In the genomic region with DNA sequence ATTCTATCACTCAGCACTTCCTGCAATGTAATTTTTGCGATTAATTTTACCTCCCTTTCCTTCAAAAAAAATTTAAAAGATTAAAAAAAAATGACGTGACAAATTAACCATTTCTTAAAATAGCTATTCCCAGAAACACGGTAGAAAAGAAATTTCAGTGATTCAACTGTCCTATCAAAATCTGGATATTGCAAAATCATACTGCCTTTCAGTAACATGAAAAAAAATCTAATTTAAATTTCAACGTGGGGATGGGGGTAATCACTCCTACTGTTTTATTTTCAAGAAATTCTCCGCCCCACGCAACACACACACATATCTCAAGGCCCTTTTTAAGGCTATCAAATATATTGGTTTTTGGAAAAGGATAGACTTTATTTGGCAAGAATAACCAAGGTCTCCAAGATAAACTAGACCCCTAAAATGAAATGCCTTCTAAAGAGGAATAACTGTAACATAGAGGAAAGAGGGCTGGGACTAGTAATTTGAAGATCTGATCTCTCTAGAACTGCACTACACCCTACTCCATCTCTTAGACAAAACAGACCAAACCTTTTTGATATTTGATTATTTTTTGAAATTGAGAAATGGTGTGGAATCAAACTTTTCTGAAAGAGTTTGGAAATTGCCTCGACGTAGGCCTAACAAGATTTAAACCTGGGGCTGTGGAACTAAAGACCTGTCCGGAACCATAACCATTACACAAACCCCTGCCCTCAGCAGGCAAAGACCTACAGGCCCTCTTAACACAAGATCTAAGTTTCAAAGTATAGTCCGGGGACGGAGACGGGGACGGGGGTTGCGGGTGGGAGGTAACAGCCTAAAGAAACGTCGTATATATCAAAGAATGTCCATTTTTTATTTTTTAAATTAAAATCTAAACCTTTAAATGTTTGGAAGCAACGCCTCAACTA, we compare ENCODE assay signal across 8 cellular contexts. TPM values are rescaled to one million over a fixed set of nuclear protein-coding genes. Genes with fewer than 3 reads are reported as not detected.
DNase-seq lines count a peak whose midpoint lies in the region; ATAC-seq and TF ChIP-seq lines count a peak whose summit lies in the region.

No MANE protein-coding gene starts in this region.

- no peaks in the 10 kb centered on the region for H3K9me2 ChIP-seq in HCT116 (ENCODE audit: insufficient read depth)

- TSS peak; percentile 62 for BruUV-seq in HCT116 (replicated peaks; lab: Mats Ljungman, UMichigan)

- no peaks in the 10 kb centered on the region for H3K27me3 Mint-ChIP-seq in activated naive CD4-positive, alpha-beta T cell treated with anti-CD3 and anti-CD28 coated beads, Interleukin-2, amount 50 U/mL, for 24 hours

- H3K36me3 ChIP-seq in BE2C (peaks cover 5% of the 10 kb centered on the region), HCT116 (ENCODE audit: control insufficient read depth in 1 of 2, insufficient read depth in 2 of 2, low read length in 2 of 2) (no peaks in the 10 kb centered on the region), sigmoid colon (peaks cover 0 to 4% (median 0%) of the 10 kb centered on the region in 4 donors)

- H3K27ac ChIP-seq in HCT116 (ENCODE audit: low read depth, low read length) (peak overlapping the region; percentile 52; the same call in 1 of the 2 replicates), right cardiac atrium (ENCODE audit: low read length) (peak overlapping the region; percentile 93), sigmoid colon (peak overlapping the region; percentile 92 to 100 (median 96))

- no peaks in the 10 kb centered on the region for H3K9me3 Mint-ChIP-seq in activated naive CD4-positive, alpha-beta T cell treated with anti-CD3 and anti-CD28 coated beads, Interleukin-2, amount 50 U/mL, for 24 hours

- H3K79me2 ChIP-seq in HCT116 (ENCODE audit: insufficient read depth, low read length) = peaks cover 36% of the 10 kb centered on the region

- peaks cover 3% of the 10 kb centered on the region for H3K36me3 Mint-ChIP-seq in activated naive CD4-positive, alpha-beta T cell treated with anti-CD3 and anti-CD28 coated beads, Interleukin-2, amount 50 U/mL, for 24 hours

- peak overlapping the region; percentile 81 for H3K9ac ChIP-seq in HCT116 (ENCODE audit: low read length)

- RAD21 ChIA-PET in HCT116 (lab: Charles Lee; ENCODE audit: low non-redundant PET in 1 of 2, low total read pairs in 2 of 2, uncharacterized antibody in 2 of 2, unreplicated experiment in 2 of 2) = no interaction called here

- TF ChIP-seq POLR2A in HCT116 (IDR thresholded peaks at IDR 0.05; ENCODE audit: borderline replicate concordance, extremely low read depth, insufficient read depth, insufficient read length) (no peak), sigmoid colon (IDR thresholded peaks at IDR 0.05) (no peak)

- POLR2A ChIA-PET in HCT116 (lab: Charles Lee) = no interaction called here

- no peak for TF ChIP-seq CTCF in BE2C (IDR thresholded peaks at IDR 0.05; ENCODE audit: low read depth, low read length)
- TF ChIP-seq CTCF in HCT116 (IDR thresholded peaks at IDR 0.05 in 2 of 3, conservative IDR thresholded peaks at IDR 0.05 in 1 of 3; ENCODE audit: borderline replicate concordance in 1 of 3, insufficient read depth in 1 of 3, low read depth in 2 of 3, low read length in 2 of 3) = no peak
- no peak for TF ChIP-seq CTCF in sigmoid colon (IDR thresholded peaks at IDR 0.05)

- intact Hi-C loops in HCT116 (cut with micrococcal nuclease) = loop anchor here (2.0 kb wide), 1 partner anchor 51 kb away; a partner anchor contains a TSS
- intact Hi-C loops in right cardiac atrium (cut with DNase I) = loop anchor here in 1 of 4 donors (10.0 kb wide), 1 partner anchor 49 kb away; a partner anchor contains a TSS
- intact Hi-C loops in sigmoid colon (cut with DNase I) = loop anchor here (5.0 kb wide), 2 partner anchors 102 to 313 kb away; no protein-coding TSS in a partner anchor

- TF ChIP-seq EP300 in sigmoid colon (IDR thresholded peaks at IDR 0.05) = no peak

- no peak overlapping the region for H2AFZ ChIP-seq in HCT116 (ENCODE audit: low read depth, low read length, poor library complexity, severe bottlenecking)

- H3K4me3 Mint-ChIP-seq in activated naive CD4-positive, alpha-beta T cell treated with anti-CD3 and anti-CD28 coated beads, Interleukin-2, amount 50 U/mL, for 24 hours = peak overlapping the region; percentile 91

- peaks cover 33% of the 10 kb centered on the region for H3K4me1 Mint-ChIP-seq in activated naive CD4-positive, alpha-beta T cell treated with anti-CD3 and anti-CD28 coated beads, Interleukin-2, amount 50 U/mL, for 24 hours

- H3K27me3 ChIP-seq in BE2C (no peaks in the 10 kb centered on the region), HCT116 (ENCODE audit: insufficient read depth, low read length) (no peaks in the 10 kb centered on the region), right cardiac atrium (ENCODE audit: control insufficient read depth, insufficient read depth) (no peaks in the 10 kb centered on the region), sigmoid colon (no peaks in the 10 kb centered on the region)

- CTCF ChIA-PET in HCT116 (lab: Charles Lee) = no interaction called here

- 5% methylated on average over 17 of the region's 17 CpGs for WGBS in right cardiac atrium
- WGBS in sigmoid colon, 2 donors = 11% methylated on average over 17 of the region's 17 CpGs

- DNase-seq in BE2C = peak; percentile 20
- no peak for DNase-seq in HCT116 (ENCODE audit: low read depth, low spot score)
- DNase-seq in right cardiac atrium = no peak
- no peak for DNase-seq in sigmoid colon
- DNase-seq in activated CD4-positive, alpha-beta T cell treated with anti-CD3 and anti-CD28 coated beads, Interleukin-2, amount 50 U/mL, for 1 hour = no peak
- DNase-seq in NCI-H1105 (lab: John Stamatoyannopoulos, UW) = no peak

- H3K4me1 ChIP-seq in BE2C (no peaks in the 10 kb centered on the region), HCT116 (ENCODE audit: control insufficient read depth in 1 of 2, insufficient read depth in 2 of 2, low read length in 2 of 2) (peaks cover 11 to 22% of the 10 kb centered on the region in 2 experiments; a peak in 3 of 4 replicates), right cardiac atrium (ENCODE audit: control insufficient read depth, insufficient read depth, low read length) (peaks cover 2% of the 10 kb centered on the region), sigmoid colon (peaks cover 0 to 25% (median 16%) of the 10 kb centered on the region in 4 donors)

- no peak for ATAC-seq in HCT116
- ATAC-seq in right cardiac atrium = no peak
- no peak for ATAC-seq in GM21737 (IDR thresholded peaks at IDR 0.05; ENCODE audit: unreplicated experiment)

- H4K20me1 ChIP-seq in HCT116 (ENCODE audit: insufficient read depth) = no peaks in the 10 kb centered on the region

- H3K4me3 ChIP-seq in BE2C (ENCODE audit: low read depth, low read length) (peak overlapping the region; percentile 76), HCT116 (replicated peaks in 1 of 2; ENCODE audit: low read depth in 1 of 2, low read length in 2 of 2) (peak overlapping the region; percentile 82 to 83), right cardiac atrium (ENCODE audit: low read length) (peak overlapping the region; percentile 91), sigmoid colon (peak overlapping the region; percentile 71 to 100 (median 91))

- TF ChIP-seq RAD21 in HCT116 (IDR thresholded peaks at IDR 0.05; ENCODE audit: low read depth) = no peak

- peak overlapping the region; percentile 76 for H3K27ac Mint-ChIP-seq in activated naive CD4-positive, alpha-beta T cell treated with anti-CD3 and anti-CD28 coated beads, Interleukin-2, amount 50 U/mL, for 24 hours

- H3K9me3 ChIP-seq in BE2C (no peaks in the 10 kb centered on the region), HCT116 (ENCODE audit: control insufficient read depth in 1 of 2, insufficient read depth in 1 of 2, low read depth in 1 of 2, low read length in 2 of 2) (no peaks in the 10 kb centered on the region), right cardiac atrium (ENCODE audit: control insufficient read depth, low read length) (no peaks in the 10 kb centered on the region), sigmoid colon (no peaks in the 10 kb centered on the region)

- peak overlapping the region; percentile 87 for H3K4me2 ChIP-seq in HCT116 (ENCODE audit: low read length)

RNA-seq across cellular contexts. Expression of a gene that starts 0.9 kb away (rescaled TPM):
- 18.3 TPM for polyA plus RNA-seq in BE2C (2012; ENCODE audit: insufficient read depth, insufficient read length, low read depth)
- 27.2 TPM for total RNA-seq in HCT116 (2021; ENCODE audit: unreplicated experiment)
- 25.6 and 25.9 TPM in 2 replicates for polyA plus RNA-seq in HCT116 (2012)
- 10 to 100 TPM; 35.6 to 38.9 (median 37.6) TPM for total RNA-seq in right cardiac atrium
- 15.0 TPM for polyA plus RNA-seq in right cardiac atrium
- total RNA-seq in sigmoid colon = 10 to 100 TPM; 39.9 to 64.8 (median 56.6) TPM
- 10 to 100 TPM; 19.1 to 22.8 (median 21.5) TPM for polyA plus RNA-seq in sigmoid colon

RNA-seq across cellular contexts. Expression of a gene that starts 11.5 kb away (rescaled TPM):
- not detected for polyA plus RNA-seq in BE2C (2012; ENCODE audit: insufficient read depth, insufficient read length, low read depth)
- total RNA-seq in HCT116 (2021; ENCODE audit: unreplicated experiment) (not detected), right cardiac atrium (not detected), sigmoid colon (not detected)
- 0.05 TPM in 1 of 2 replicates, not detected in the other for polyA plus RNA-seq in HCT116 (2012)
- polyA plus RNA-seq in right cardiac atrium (not detected), sigmoid colon (not detected)

RNA-seq across cellular contexts. Expression of a gene that starts 50.7 kb away (rescaled TPM):
- polyA plus RNA-seq in BE2C (2012; ENCODE audit: insufficient read depth, insufficient read length, low read depth) = 88.7 TPM
- 54.3 TPM for total RNA-seq in HCT116 (2021; ENCODE audit: unreplicated experiment)
- 38.0 and 44.1 TPM in 2 replicates for polyA plus RNA-seq in HCT116 (2012)
- 10 to 100 TPM; 17.4 to 23.8 (median 20.3) TPM for total RNA-seq in right cardiac atrium
- 12.5 TPM for polyA plus RNA-seq in right cardiac atrium
- total RNA-seq in sigmoid colon = 10 to 100 TPM; 23.9 to 36.0 (median 30.3) TPM
- 10 to 100 TPM in 1 of 3 donors, 1 to 10 TPM in 2; 5.5 to 24.5 (median 9.0) TPM for polyA plus RNA-seq in sigmoid colon
